Comparison of ENCODE assay signal across 8 cellular contexts in the genomic region with DNA sequence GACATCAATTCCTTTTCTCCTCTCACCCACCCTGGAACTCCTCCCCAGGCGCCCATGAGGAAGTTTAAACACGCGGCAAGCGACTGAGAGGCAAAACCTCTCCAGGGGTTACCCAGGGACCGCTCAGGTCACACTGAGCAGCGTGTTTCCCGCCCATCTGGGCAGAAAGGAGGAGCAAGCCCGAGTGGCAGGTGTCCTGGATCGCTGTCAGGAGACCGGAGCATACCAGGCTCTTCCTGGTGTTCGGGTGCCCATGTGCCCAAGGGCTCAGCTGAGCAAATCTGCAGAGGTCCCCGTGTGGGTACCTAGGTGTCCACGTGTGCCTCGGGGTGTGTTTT. TPM values are rescaled to one million over a fixed set of nuclear protein-coding genes. Genes with fewer than 3 reads are reported as not detected.
DNase-seq lines count a peak whose midpoint lies in the region; ATAC-seq, FAIRE-seq and TF ChIP-seq lines count a peak whose summit lies in the region.

No MANE protein-coding gene starts in this region.

- H3K4me3 Mint-ChIP-seq in HFFc6: peak overlapping the region; percentile 99
- H3K4me3 Mint-ChIP-seq in nephron progenitor cell: peak overlapping the region; percentile 98

- H3K27ac Mint-ChIP-seq in HFFc6: peak overlapping the region; percentile 100
- no peak overlapping the region for H3K27ac Mint-ChIP-seq in nephron progenitor cell

- H3K9me3 Mint-ChIP-seq in HFFc6 (no peaks in the 10 kb centered on the region), nephron progenitor cell (peaks cover 3% of the 10 kb centered on the region)

- DNase-seq in DMS79 treated with DMSO at 0.1 percent for 48 hours (lab: John Stamatoyannopoulos, UW) (peak; percentile 31), DMS79 (lab: John Stamatoyannopoulos, UW) (no peak), HFFc6 (no peak), MV-4-11 (lab: John Stamatoyannopoulos, UW) (peak; percentile 36), T-helper 9 cell (peak; percentile 35), nephron progenitor cell (no peak), urothelium cell line (ENCODE audit: low spot score) (peak; percentile 73)

- H3K27me3 Mint-ChIP-seq in HFFc6 (ENCODE audit: insufficient read depth) (peaks cover 3% of the 10 kb centered on the region; the same call in 1 of the 2 replicates), nephron progenitor cell (ENCODE audit: low read depth, poor library complexity) (peaks cover 53% of the 10 kb centered on the region)

- FAIRE-seq in urothelium cell line (lab: Jason Lieb, UNC): no peak

- H3K4me1 Mint-ChIP-seq in HFFc6 (ENCODE audit: low read depth): peaks cover 8% of the 10 kb centered on the region
- peaks cover 35% of the 10 kb centered on the region for H3K4me1 Mint-ChIP-seq in nephron progenitor cell

- H3K36me3 Mint-ChIP-seq in HFFc6 (ENCODE audit: low read depth) (no peaks in the 10 kb centered on the region), nephron progenitor cell (ENCODE audit: low read depth) (no peaks in the 10 kb centered on the region)

- peak; percentile 57 for ATAC-seq in esophagus mucosa

- TF ChIP-seq CTCF in HFFc6 (IDR thresholded peaks at IDR 0.05) (no peak), nephron progenitor cell (IDR thresholded peaks at IDR 0.05) (no peak)

RNA-seq across cellular contexts. Expression of a gene that starts 0.5 kb away (rescaled TPM):
- total RNA-seq in HFFc6 (2021; fragmentation: NEBNext Ultra II Directional; extraction: Animal tissue kit (Norgen Biotek cat#: 25700)): 10 to 100 TPM in 1 of 6 experiments, 1 to 10 TPM in 5; 5.7 to 14.6 (median 7.1) TPM
- 9.2 TPM for total RNA-seq in esophagus mucosa

RNA-seq across cellular contexts. Expression of a gene that starts 17.7 kb away (rescaled TPM):
- total RNA-seq in HFFc6 (2021; fragmentation: NEBNext Ultra II Directional; extraction: Animal tissue kit (Norgen Biotek cat#: 25700)): 10 to 100 TPM in 3 of 6 experiments, 1 to 10 TPM in 3; 8.8 to 10.8 (median 10.0) TPM
- 18.4 TPM for total RNA-seq in esophagus mucosa

RNA-seq across cellular contexts. Expression of a gene that starts 27.1 kb away (rescaled TPM):
- total RNA-seq in HFFc6 (2021; fragmentation: NEBNext Ultra II Directional; extraction: Animal tissue kit (Norgen Biotek cat#: 25700)): 10 to 100 TPM; 58.2 to 64.7 (median 60.2) TPM
- total RNA-seq in esophagus mucosa: 59.1 TPM

RNA-seq across cellular contexts. Expression of a gene that starts 27.3 kb away (rescaled TPM):
- 10 to 100 TPM; 23.2 to 26.5 (median 24.2) TPM for total RNA-seq in HFFc6 (2021; fragmentation: NEBNext Ultra II Directional; extraction: Animal tissue kit (Norgen Biotek cat#: 25700))
- 20.6 TPM for total RNA-seq in esophagus mucosa

Comparison
In these comparisons a context has a peak if more than half of its experiments do, and no peak if none do; other contexts are left out.
1. DNase-seq: peak in DMS79 treated with DMSO at 0.1 percent for 48 hours (single experiment), MV-4-11 (single experiment), T-helper 9 cell (single experiment) and urothelium cell line (single experiment); none in DMS79 (single experiment), HFFc6 (single experiment) and nephron progenitor cell (single experiment).